Comparison of ENCODE assay signal across 18 cellular contexts in genomic region chr13:50847501-50847900, GRCh38. TPM values are rescaled to one million over a fixed set of nuclear protein-coding genes. Genes with fewer than 3 reads are reported as not detected.
DNase-seq lines count a peak whose midpoint lies in the region; ATAC-seq, FAIRE-seq and TF ChIP-seq lines count a peak whose summit lies in the region.
"Had no signal": no experiment of that assay in that cellular context is flagged by ENCODE, and none has a peak within 500 bp of the region (broad histone marks: within the 10 kb centered on the region; RNA-seq: fewer than 3 reads in every experiment).

No MANE protein-coding gene starts in this region.

- H3K27me3 ChIP-seq in bronchial epithelial cell (ENCODE audit: control insufficient read depth, insufficient read depth, low read length): no peaks in the 10 kb centered on the region
- H3K27me3 ChIP-seq: BLaER1 had no signal

- no peaks in the 10 kb centered on the region for H3K36me3 ChIP-seq in bronchial epithelial cell (ENCODE audit: control insufficient read depth, insufficient read depth, low read length)

- no peak for TF ChIP-seq CTCF in bronchial epithelial cell (IDR thresholded peaks at IDR 0.05; ENCODE audit: insufficient read depth, low read length, severe bottlenecking)

- FAIRE-seq in bronchial epithelial cell (lab: Jason Lieb, UNC): peak; percentile 28
- FAIRE-seq: A549, GM12878, H1 had no signal

- DNase-seq in DMS 273 (lab: John Stamatoyannopoulos, UW; ENCODE audit: unreplicated experiment) (peak; percentile 11), DMS 273 treated with DMSO at 0.1 percent for 48 hours (lab: John Stamatoyannopoulos, UW) (no peak), NCI-H446 treated with DMSO at 0.1 percent for 48 hours (lab: John Stamatoyannopoulos, UW) (peak; percentile 52), bronchial epithelial cell (ENCODE audit: low read depth) (no peak), left lobe of liver (ENCODE audit: low spot score) (no peak), NCI-H1092 treated with DMSO at 0.1 percent for 48 hours (lab: John Stamatoyannopoulos, UW) (no peak)
- DNase-seq in stimulated activated CD4-positive, alpha-beta T cell treated with anti-CD3 and anti-CD28 coated beads, Interleukin-15, amount 100 ng/mL, for 24 hours: no peak
- DNase-seq: AML-193; CD8-positive, alpha-beta T cell; DMS153; DMS79; H9 had no signal

- no peak overlapping the region for H3K4me3 ChIP-seq in bronchial epithelial cell (ENCODE audit: low read depth, low read length)
- H3K4me3 ChIP-seq: A549, BLaER1, GM12878 had no signal

- peak; percentile 76 for ATAC-seq in left lobe of liver
- ATAC-seq in HG03039 (IDR thresholded peaks at IDR 0.05; ENCODE audit: unreplicated experiment): no peak
- ATAC-seq: A549; CD8-positive, alpha-beta T cell; GM12878 had no signal

RNA-seq across cellular contexts. Expression of gene DLEU7, which starts 4.0 kb away (rescaled TPM):
- total RNA-seq in bronchial epithelial cell (not detected in 2 replicates), left lobe of liver (0.10 TPM)
- total RNA-seq: CD8-positive, alpha-beta T cell; Daoy; GM12878 had no signal

Comparison
In these comparisons a context has a peak if more than half of its experiments do, and no peak if none do; other contexts are left out.
1. DNase-seq: peak in DMS 273 (single experiment) and NCI-H446 treated with DMSO at 0.1 percent for 48 hours (single experiment); none in DMS 273 treated with DMSO at 0.1 percent for 48 hours (single experiment), bronchial epithelial cell (single experiment), left lobe of liver (single experiment), stimulated activated CD4-positive, alpha-beta T cell treated with anti-CD3 and anti-CD28 coated beads, Interleukin-15, amount 100 ng/mL, for 24 hours (single experiment) and NCI-H1092 treated with DMSO at 0.1 percent for 48 hours (single experiment).